ENCODE assay signal across 23 cellular contexts in genomic region chr2:177568393-177568792, GRCh38.
"Had no signal": no experiment of that assay in that cellular context is flagged by ENCODE, and none has a peak within 500 bp of the region (broad histone marks: within the 10 kb centered on the region; RNA-seq: fewer than 3 reads in every experiment).

No MANE protein-coding gene starts in this region.

- H3K79me2 ChIP-seq: hepatocyte had no signal

- H3K4me2 ChIP-seq: hepatocyte, smooth muscle cell had no signal

- H3K4me3 ChIP-seq: breast epithelium, dorsolateral prefrontal cortex, hepatocyte, lung, sigmoid colon, smooth muscle cell, thyroid gland had no signal

- H3K9me3 Mint-ChIP-seq: activated naive CD4-positive, alpha-beta T cell treated with anti-CD3 and anti-CD28 coated beads for 36 hours; activated naive CD8-positive, alpha-beta T cell treated with anti-CD3 and anti-CD28 coated beads, Interleukin-2, amount 10 ng/mL, durations not matched to agents 7 days and 5 days; activated T-cell treated with anti-CD3 and anti-CD28 coated beads, Interleukin-2, amount 50 U/mL, for 4 hours; central memory CD8-positive, alpha-beta T cell; effector memory CD8-positive, alpha-beta T cell; immature natural killer cell; naive B cell had no signal

- H3K27ac Mint-ChIP-seq: activated naive CD4-positive, alpha-beta T cell treated with anti-CD3 and anti-CD28 coated beads for 36 hours; activated naive CD8-positive, alpha-beta T cell treated with anti-CD3 and anti-CD28 coated beads, Interleukin-2, amount 10 ng/mL, durations not matched to agents 7 days and 5 days; effector memory CD8-positive, alpha-beta T cell; immature natural killer cell; naive B cell had no signal

- H2AFZ ChIP-seq: hepatocyte had no signal

- H3K27ac ChIP-seq: breast epithelium, dorsolateral prefrontal cortex, hepatocyte, sigmoid colon, thyroid gland, WERI-Rb-1 had no signal

- H3K4me1 ChIP-seq: breast epithelium had no signal

- ATAC-seq: activated T-cell treated with anti-CD3 and anti-CD28 coated beads, Interleukin-2, amount 50 U/mL, for 4 hours; effector memory CD8-positive, alpha-beta T cell; esophagus mucosa; left lobe of liver; stimulated activated naive CD8-positive, alpha-beta T cell treated with anti-CD3 and anti-CD28 coated beads, Interleukin-15, Interleukin-2, amounts not matched to agents 100 U/mL and 50 U/mL, for 24 hours had no signal

- H3K4me3 Mint-ChIP-seq: activated naive CD4-positive, alpha-beta T cell treated with anti-CD3 and anti-CD28 coated beads for 36 hours; activated naive CD8-positive, alpha-beta T cell treated with anti-CD3 and anti-CD28 coated beads, Interleukin-2, amount 10 ng/mL, durations not matched to agents 7 days and 5 days; activated T-cell treated with anti-CD3 and anti-CD28 coated beads, Interleukin-2, amount 50 U/mL, for 4 hours; central memory CD8-positive, alpha-beta T cell; effector memory CD8-positive, alpha-beta T cell; immature natural killer cell; naive B cell had no signal

- DNase-seq: activated CD4-positive, CD25-positive, alpha-beta regulatory T cell treated with anti-CD3 and anti-CD28 coated beads, Interleukin-2, amount 50 U/mL, for 72 hours; activated CD8-positive, alpha-beta memory T cell treated with anti-CD3 and anti-CD28 coated beads, Interleukin-2, amount 50 U/mL, for 48 hours; activated naive CD4-positive, alpha-beta T cell treated with anti-CD3 and anti-CD28 coated beads for 36 hours; activated naive CD8-positive, alpha-beta T cell treated with anti-CD3 and anti-CD28 coated beads, Interleukin-2, amount 10 ng/mL, durations not matched to agents 7 days and 5 days; activated T-cell treated with anti-CD3 and anti-CD28 coated beads, Interleukin-2, amount 50 U/mL, for 4 hours; amniotic stem cell; dorsolateral prefrontal cortex; effector memory CD8-positive, alpha-beta T cell; foreskin melanocyte; immature natural killer cell; naive B cell; sigmoid colon; stimulated activated CD4-positive, alpha-beta T cell treated with anti-CD3 and anti-CD28 coated beads, Interleukin-2, amount 100 ng/mL, for 48 hours; stimulated activated naive CD8-positive, alpha-beta T cell treated with anti-CD3 and anti-CD28 coated beads, Interleukin-15, Interleukin-2, amounts not matched to agents 100 U/mL and 50 U/mL, for 24 hours; thyroid gland; WERI-Rb-1 had no signal

- H3K27me3 ChIP-seq: breast epithelium, dorsolateral prefrontal cortex, hepatocyte, sigmoid colon, thyroid gland had no signal

- H3K36me3 Mint-ChIP-seq: activated naive CD8-positive, alpha-beta T cell treated with anti-CD3 and anti-CD28 coated beads, Interleukin-2, amount 10 ng/mL, durations not matched to agents 7 days and 5 days; immature natural killer cell; naive B cell had no signal

- H3K4me1 Mint-ChIP-seq: central memory CD8-positive, alpha-beta T cell; immature natural killer cell; naive B cell had no signal

- H3K9me3 ChIP-seq: breast epithelium, sigmoid colon, thyroid gland had no signal

- H3K36me3 ChIP-seq: breast epithelium, sigmoid colon, thyroid gland, WERI-Rb-1 had no signal

- H3K27me3 Mint-ChIP-seq: central memory CD8-positive, alpha-beta T cell; naive B cell had no signal
